Comparison of ENCODE assay signal across 19 cellular contexts in the genomic region with DNA sequence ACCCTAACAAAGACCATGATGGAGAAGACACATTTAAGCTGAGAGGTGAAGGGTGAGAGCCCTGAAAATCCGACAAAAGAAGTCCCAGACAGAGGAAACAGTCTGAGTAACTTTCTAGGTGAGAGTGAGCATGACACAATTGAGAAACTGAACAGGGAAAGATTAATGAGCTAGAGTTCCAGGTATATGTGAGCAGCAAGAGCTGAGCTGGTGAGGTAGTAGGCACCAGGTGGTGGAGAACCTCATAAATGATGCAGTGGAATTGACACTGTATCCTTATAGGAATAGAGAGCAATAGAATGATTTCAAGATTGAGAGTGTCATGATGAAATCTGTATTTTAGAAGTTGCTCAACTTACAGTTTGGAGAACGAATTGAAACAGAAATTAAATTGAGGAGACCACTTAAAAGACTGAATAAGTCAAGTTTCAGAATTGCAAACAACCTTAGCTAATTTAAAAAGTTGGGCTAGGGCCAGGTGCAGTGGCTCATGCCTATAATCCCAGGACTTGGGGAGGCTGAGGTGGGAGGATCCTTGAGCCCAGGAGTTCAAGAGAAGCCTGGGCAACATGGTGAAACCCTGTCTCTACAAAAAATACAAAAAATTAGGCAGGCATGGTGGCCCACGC.
A peak's percentile ranks its signal among the peaks of the same experiment; 100 is the strongest.
DNase-seq lines count a peak whose midpoint lies in the region; ATAC-seq, FAIRE-seq and TF ChIP-seq lines count a peak whose summit lies in the region.
"Had no signal": no experiment of that assay in that cellular context is flagged by ENCODE, and none has a peak within 500 bp of the region (broad histone marks: within the 10 kb centered on the region; RNA-seq: fewer than 3 reads in every experiment).

No MANE protein-coding gene starts in this region.

- no peak overlapping the region for H4K91ac ChIP-seq in H1 (replicated peaks; ENCODE audit: insufficient read length, low read length)

- TF ChIP-seq CTCF in H1 (IDR thresholded peaks at IDR 0.05; ENCODE audit: control extremely low read depth in 1 of 3, insufficient read depth in 1 of 3, low read depth in 1 of 3, low read length in 3 of 3), result no peak

- WGBS in H1 (ENCODE audit: extremely low coverage in 1 of 2, insufficient coverage in 1 of 2, insufficient read length in 1 of 2, insufficient replicate concordance in 2 of 2, low coverage in 1 of 2, low lambda C conversion rate in 2 of 2, missing lambda C conversion rate in 1 of 2), 2 experiments, result 88% methylated on average over 3 of the region's 3 CpGs; no CpG with 5 or more reads in 1 of the 2 experiments

- FAIRE-seq in GM12892 (lab: Jason Lieb, UNC) (peak; percentile 57), H1 (lab: Jason Lieb, UNC) (no peak)
- FAIRE-seq: A204.1, G401.6, H54 had no signal

- H3K79me1 ChIP-seq in H1 (ENCODE audit: low read depth, low read length), result no peaks in the 10 kb centered on the region

- H3K56ac ChIP-seq in H1 (replicated peaks; ENCODE audit: insufficient read length, low read depth, low read length), result no peak overlapping the region

- H3K27ac ChIP-seq in H1 (ENCODE audit: low read depth, low read length), result no peak overlapping the region
- H3K27ac ChIP-seq: BLaER1 had no signal

- no peaks in the 10 kb centered on the region for H3K79me2 ChIP-seq in H1 (ENCODE audit: control insufficient read depth in 1 of 2, insufficient read depth in 2 of 2, low read length in 2 of 2)

- TF ChIP-seq RAD21 in H1 (IDR thresholded peaks at IDR 0.05 in 1 of 2, conservative IDR thresholded peaks at IDR 0.05 in 1 of 2; ENCODE audit: low read depth in 2 of 2, low read length in 2 of 2), result no peak

- CTCF ChIA-PET in H1 (lab: Charles Lee; ENCODE audit: partially characterized antibody), result interaction anchor here (0.6 to 2.2 kb wide), 4 partner anchors 31 to 493 kb away, joined by 3 to 6 read pairs (median 4); no protein-coding TSS in a partner anchor

- H3K14ac ChIP-seq in H1 (ENCODE audit: insufficient read length), result no peak overlapping the region

- H2BK12ac ChIP-seq in H1 (ENCODE audit: low read depth, low read length), result no peak overlapping the region

- no peak overlapping the region for H3K9ac ChIP-seq in H1 (replicated peaks in 1 of 4; ENCODE audit: extremely low read depth in 1 of 4, low read depth in 3 of 4, low read length in 3 of 4)
- H3K9ac ChIP-seq: BLaER1 had no signal

- no peak overlapping the region for H4K8ac ChIP-seq in H1 (ENCODE audit: extremely low read depth, insufficient read depth, low read length)

- no peaks in the 10 kb centered on the region for H3K4me1 ChIP-seq in H1 (replicated peaks in 1 of 4; ENCODE audit: control insufficient read depth in 3 of 4, insufficient read depth in 4 of 4, low read length in 3 of 4)
- H3K4me1 ChIP-seq: BLaER1 had no signal

- no peak overlapping the region for H2BK5ac ChIP-seq in H1 (ENCODE audit: low read depth, low read length)

- no peak overlapping the region for H4K5ac ChIP-seq in H1 (ENCODE audit: insufficient read length, low read depth, low read length)

- no peaks in the 10 kb centered on the region for H4K20me1 ChIP-seq in H1 (replicated peaks in 1 of 2; ENCODE audit: control insufficient read depth in 1 of 2, insufficient read depth in 2 of 2, low read length in 2 of 2)
- H4K20me1 ChIP-seq: BLaER1 had no signal

- 0 out of 2 replicates have a peak overlapping the region, but pooled peaks have one; percentile 53 for H2AK5ac ChIP-seq in H1 (ENCODE audit: low read depth, low read length)

- peak; percentile 5 for DNase-seq in activated CD4-positive, alpha-beta T cell treated with anti-CD3 and anti-CD28 coated beads for 48 hours
- DNase-seq in activated CD4-positive, alpha-beta T cell treated with anti-CD3 and anti-CD28 coated beads, Interleukin-2, amount 50 U/mL, for 4 hours, result no peak
- no peak for DNase-seq in GM12892 (ENCODE audit: insufficient read length)
- DNase-seq in H1 (ENCODE audit: low read depth in 1 of 2, low spot score in 2 of 2), result no peak
- no peak for DNase-seq in NCI-H1417 treated with DMSO at 0.1 percent for 48 hours (lab: John Stamatoyannopoulos, UW)
- DNase-seq: CD8-positive, alpha-beta T cell; DMS79 treated with DMSO at 0.1 percent for 48 hours; NCI-H1105; NCI-H1694 treated with DMSO at 0.1 percent for 48 hours; NCI-H226; NCI-H524 treated with DMSO at 0.1 percent for 48 hours; SHP77 treated with DMSO at 0.1 percent for 48 hours had no signal

- no peak overlapping the region for H2AFZ ChIP-seq in H1 (ENCODE audit: low read length)

- no peaks in the 10 kb centered on the region for H3K23me2 ChIP-seq in H1 (ENCODE audit: low read depth, low read length)

- no peak overlapping the region for H3K23ac ChIP-seq in H1 (ENCODE audit: insufficient read length)

- no peaks in the 10 kb centered on the region for H3K9me3 ChIP-seq in H1 (ENCODE audit: insufficient read depth in 2 of 2, low read depth in 1 of 2, low read length in 1 of 2)
- H3K9me3 ChIP-seq: BLaER1 had no signal

- H3K4me3 ChIP-seq in H1 (ENCODE audit: extremely low read depth in 1 of 4, insufficient read depth in 2 of 4, low read depth in 3 of 4, low read length in 4 of 4), result no peak overlapping the region
- H3K4me3 ChIP-seq: BLaER1 had no signal

- no peak overlapping the region for H3K4ac ChIP-seq in H1 (replicated peaks; ENCODE audit: insufficient read length, low read depth, low read length)

- no peaks in the 10 kb centered on the region for H3K27me3 ChIP-seq in H1 (replicated peaks in 1 of 4; ENCODE audit: control insufficient read depth in 3 of 4, extremely low read depth in 1 of 4, insufficient read depth in 3 of 4, low read length in 3 of 4)
- H3K27me3 ChIP-seq: BLaER1 had no signal

- H3K36me3 ChIP-seq in H1 (ENCODE audit: control insufficient read depth in 2 of 4, insufficient read depth in 4 of 4, low read length in 3 of 4), result no peaks in the 10 kb centered on the region
- H3K36me3 ChIP-seq: BLaER1 had no signal

- H2BK20ac ChIP-seq in H1 (ENCODE audit: low read length), result no peak overlapping the region

- no peak overlapping the region for H2BK15ac ChIP-seq in H1 (ENCODE audit: low read length)

- no peak overlapping the region for H2BK120ac ChIP-seq in H1 (replicated peaks; ENCODE audit: low read depth, low read length)

- H3K4me2 ChIP-seq in H1 (ENCODE audit: insufficient read depth in 1 of 2, low read depth in 2 of 2, low read length in 2 of 2), result no peak overlapping the region
- H3K4me2 ChIP-seq: BLaER1 had no signal

- POLR2A ChIA-PET in H1 (lab: Charles Lee; ENCODE audit: partially characterized antibody), result no interaction called here

- TF ChIP-seq POLR2A in GM12892 (IDR thresholded peaks at IDR 0.05; ENCODE audit: low read depth, low read length), result no peak
- no peak for TF ChIP-seq POLR2A in H1 (IDR thresholded peaks at IDR 0.05; ENCODE audit: control extremely low read depth in 1 of 2, low read depth in 2 of 2, low read length in 2 of 2)

- TF ChIP-seq EP300 in H1 (IDR thresholded peaks at IDR 0.05; ENCODE audit: borderline replicate concordance in 1 of 2, low read depth in 2 of 2, low read length in 2 of 2), result no peak

- ATAC-seq in GM21717 (IDR thresholded peaks at IDR 0.05; ENCODE audit: unreplicated experiment) (peak; percentile 57), HG03025 (IDR thresholded peaks at IDR 0.05; ENCODE audit: low FRiP score, unreplicated experiment) (no peak), GM21619 (IDR thresholded peaks at IDR 0.05; ENCODE audit: unreplicated experiment) (no peak)
- ATAC-seq: CD8-positive, alpha-beta T cell had no signal

- H3K18ac ChIP-seq in H1 (ENCODE audit: extremely low read depth, low read length), result no peak overlapping the region

TF ChIP-seq in H1, 55 proteins besides CTCF, POLR2A, EP300 and RAD21:
- TF ChIP-seq NANOG (IDR thresholded peaks at IDR 0.05; ENCODE audit: insufficient read depth, low read depth, low read length, poor library complexity, severe bottlenecking) (no peak), HDAC2 (IDR thresholded peaks at IDR 0.05; ENCODE audit: borderline replicate concordance in 1 of 2, low read depth in 2 of 2, low read length in 2 of 2) (no peak), SIRT6 (IDR thresholded peaks at IDR 0.05; ENCODE audit: low read length) (no peak), SP2 (IDR thresholded peaks at IDR 0.05; ENCODE audit: low read length) (no peak), CBX8 (IDR thresholded peaks at IDR 0.05; ENCODE audit: borderline replicate concordance, low read depth, low read length) (no peak)
TF ChIP-seq in H1: peak in this region for 0.
